ENCODE assay signal across 19 cellular contexts in genomic region chr4:2331519-2332200, GRCh38.
DNase-seq lines count a peak whose midpoint lies in the region; ATAC-seq, FAIRE-seq and TF ChIP-seq lines count a peak whose summit lies in the region.
"Had no signal": no experiment of that assay in that cellular context is flagged by ENCODE, and none has a peak within 500 bp of the region (broad histone marks: within the 10 kb centered on the region; RNA-seq: fewer than 3 reads in every experiment).

No MANE protein-coding gene starts in this region.

- H2BK20ac ChIP-seq in IMR-90 (ENCODE audit: low read depth, low read length) (peak overlapping the region; percentile 86), H1 (ENCODE audit: low read length) (no peak overlapping the region)

- H3K14ac ChIP-seq in IMR-90 (replicated peaks; ENCODE audit: low read depth, low read length) (no peak overlapping the region), H1 (ENCODE audit: insufficient read length) (no peak overlapping the region), neuronal stem cell (ENCODE audit: low read length) (peak overlapping the region; percentile 94)

- peak overlapping the region; percentile 86 for H3K4ac ChIP-seq in IMR-90 (ENCODE audit: low read depth, low read length)
- no peak overlapping the region for H3K4ac ChIP-seq in H1 (replicated peaks; ENCODE audit: insufficient read length, low read depth, low read length)
- peak overlapping the region; percentile 53 for H3K4ac ChIP-seq in neuronal stem cell (ENCODE audit: low read length)

- BruUV-seq in IMR-90 (replicated peaks; lab: Mats Ljungman, UMichigan): no TSS peak

- H2BK120ac ChIP-seq in IMR-90 (ENCODE audit: low read depth, low read length) (peak overlapping the region; percentile 82), H1 (replicated peaks; ENCODE audit: low read depth, low read length) (no peak overlapping the region), neuronal stem cell (ENCODE audit: low read depth, low read length) (no peak overlapping the region)

- no peak overlapping the region for H3K56ac ChIP-seq in IMR-90 (ENCODE audit: extremely low read depth, insufficient read depth, low read length)
- no peak overlapping the region for H3K56ac ChIP-seq in H1 (replicated peaks; ENCODE audit: insufficient read length, low read depth, low read length)

- H3K4me3 ChIP-seq in H7 (ENCODE audit: insufficient read depth, low read depth, low read length): no peak overlapping the region
- H3K4me3 ChIP-seq in IMR-90 (ENCODE audit: insufficient read depth, low read depth, low read length): no peak overlapping the region
- H3K4me3 ChIP-seq in H1 (ENCODE audit: extremely low read depth in 1 of 4, insufficient read depth in 2 of 4, low read depth in 3 of 4, low read length in 4 of 4): no peak overlapping the region
- H3K4me3 ChIP-seq in neuronal stem cell (ENCODE audit: low read length in 2 of 2): no peak overlapping the region
- H3K4me3 ChIP-seq: A549 had no signal

- WGBS in IMR-90 (ENCODE audit: extremely low coverage in 2 of 2, insufficient read length in 1 of 2), 2 experiments: 100% methylated on average over 3 of the region's 13 CpGs; no CpG with 5 or more reads in 1 of the 2 experiments
- 92% methylated on average over 13 of the region's 13 CpGs; no CpG with 5 or more reads in 1 of the 2 experiments for WGBS in H1 (ENCODE audit: extremely low coverage in 1 of 2, insufficient coverage in 1 of 2, insufficient read length in 1 of 2, insufficient replicate concordance in 2 of 2, low coverage in 1 of 2, low lambda C conversion rate in 2 of 2, missing lambda C conversion rate in 1 of 2), 2 experiments
- WGBS in neuronal stem cell (ENCODE audit: extremely low coverage in 2 of 2, insufficient read length in 2 of 2, insufficient replicate concordance in 1 of 2), 2 donors: no CpG with 5 or more reads among the region's 13 CpGs

- H4K20me1 ChIP-seq in IMR-90 (ENCODE audit: insufficient read depth, low read length): no peaks in the 10 kb centered on the region
- H4K20me1 ChIP-seq in H1 (replicated peaks in 1 of 2; ENCODE audit: control insufficient read depth in 1 of 2, insufficient read depth in 2 of 2, low read length in 2 of 2): no peaks in the 10 kb centered on the region

- no peak for FAIRE-seq in H1 (lab: Jason Lieb, UNC)
- FAIRE-seq: A549, D721Med, G401.6, GM12891, GM19239 had no signal

- peak overlapping the region in 1 of 2 experiments; percentile 52; a peak in 2 of 4 replicates for H4K8ac ChIP-seq in IMR-90 (ENCODE audit: low read depth in 2 of 2, low read length in 2 of 2)
- no peak overlapping the region for H4K8ac ChIP-seq in H1 (ENCODE audit: extremely low read depth, insufficient read depth, low read length)
- H4K8ac ChIP-seq in neuronal stem cell (ENCODE audit: low read depth, low read length): no peak overlapping the region

- H2AK9ac ChIP-seq in IMR-90 (replicated peaks; ENCODE audit: low read depth, low read length, poor library complexity): peak overlapping the region; percentile 44

- dilution Hi-C loops in IMR-90 (cut with HindIII; ENCODE audit: low sequenced_read_pairs, unreplicated experiment): no loop called here

- no peak overlapping the region for H2BK5ac ChIP-seq in IMR-90 (ENCODE audit: low read depth, low read length, poor library complexity, severe bottlenecking)
- no peak overlapping the region for H2BK5ac ChIP-seq in H1 (ENCODE audit: low read depth, low read length)
- H2BK5ac ChIP-seq in neuronal stem cell (ENCODE audit: low read length): peak overlapping the region; percentile 53

- ATAC-seq in IMR-90 (ENCODE audit: low read depth): no peak
- ATAC-seq: CD8-positive, alpha-beta T cell had no signal

- H3K4me1 ChIP-seq in IMR-90 (ENCODE audit: control insufficient read depth, insufficient read depth, low read length) (peaks cover 10% of the 10 kb centered on the region), H1 (replicated peaks in 1 of 4; ENCODE audit: control insufficient read depth in 3 of 4, insufficient read depth in 4 of 4, low read length in 3 of 4) (peaks cover 0 to 7% (median 3%) of the 10 kb centered on the region in 4 experiments; a peak in 3 of 7 replicates), neuronal stem cell (ENCODE audit: control insufficient read depth in 2 of 2, insufficient read depth in 1 of 2, low read depth in 1 of 2, low read length in 2 of 2) (peaks cover 0 to 8% of the 10 kb centered on the region in 2 donors)

- DNase-seq in H7 (peak; percentile 41), IMR-90 (no peak), H1 (ENCODE audit: low read depth in 1 of 2, low spot score in 2 of 2) (no peak), neuronal stem cell (ENCODE audit: low spot score) (no peak), NCI-H2107 treated with DMSO at 0.1 percent for 48 hours (lab: John Stamatoyannopoulos, UW; ENCODE audit: unreplicated experiment) (no peak), substantia nigra (lab: John Stamatoyannopoulos, UW) (no peak), HT-29 (ENCODE audit: low spot score) (no peak)
- DNase-seq: CD8-positive, alpha-beta T cell; COR-L47; DMS153; DMS79 treated with DMSO at 0.1 percent for 48 hours; EL; GOT3; HCEC 1CT had no signal

- H3K4me2 ChIP-seq in IMR-90 (ENCODE audit: low read depth, low read length) (no peak overlapping the region), H1 (ENCODE audit: insufficient read depth in 1 of 2, low read depth in 2 of 2, low read length in 2 of 2) (no peak overlapping the region), neuronal stem cell (ENCODE audit: insufficient read depth, low read length, poor library complexity, severe bottlenecking) (no peak overlapping the region)

- peaks cover 2% of the 10 kb centered on the region; the same call in 1 of the 2 replicates for H3K23me2 ChIP-seq in H1 (ENCODE audit: low read depth, low read length)

- POLR2A ChIA-PET in IMR-90 (lab: Charles Lee; ENCODE audit: unreplicated experiment) (no interaction called here), H1 (lab: Charles Lee; ENCODE audit: partially characterized antibody) (interaction anchor here (0.8 to 1.3 kb wide), 2 partner anchors 14 to 81 kb away, joined by 3 read pairs; no protein-coding TSS in a partner anchor)

- H3K23ac ChIP-seq in IMR-90 (ENCODE audit: low read depth, low read length) (no peak overlapping the region), H1 (ENCODE audit: insufficient read length) (no peak overlapping the region), neuronal stem cell (ENCODE audit: low read depth, low read length, poor library complexity) (peak overlapping the region; percentile 65)

- CTCF ChIA-PET in IMR-90 (lab: Yijun Ruan, JAX): no interaction called here
- CTCF ChIA-PET in H1 (lab: Charles Lee; ENCODE audit: partially characterized antibody): interaction anchor here (0.7 to 1.1 kb wide), 3 partner anchors 12 to 112 kb away, joined by 3 to 4 read pairs (median 3); no protein-coding TSS in a partner anchor

- TF ChIP-seq EP300 in H1 (IDR thresholded peaks at IDR 0.05; ENCODE audit: borderline replicate concordance in 1 of 2, low read depth in 2 of 2, low read length in 2 of 2): no peak

- H4K5ac ChIP-seq in IMR-90 (ENCODE audit: low read depth, low read length) (no peak overlapping the region; the same call in 1 of the 2 replicates), H1 (ENCODE audit: insufficient read length, low read depth, low read length) (no peak overlapping the region)

- no peaks in the 10 kb centered on the region for H3K79me2 ChIP-seq in H1 (ENCODE audit: control insufficient read depth in 1 of 2, insufficient read depth in 2 of 2, low read length in 2 of 2)

- H3K9ac ChIP-seq in IMR-90 (ENCODE audit: low read depth, low read length) (no peak overlapping the region), H1 (replicated peaks in 1 of 4; ENCODE audit: extremely low read depth in 1 of 4, low read depth in 3 of 4, low read length in 3 of 4) (no peak overlapping the region), neuronal stem cell (ENCODE audit: low read depth, low read length, poor library complexity) (no peak overlapping the region)

- H3K79me1 ChIP-seq in IMR-90 (ENCODE audit: low read depth in 1 of 2, low read length in 2 of 2) (no peaks in the 10 kb centered on the region; a peak in 1 of 4 replicates), H1 (ENCODE audit: low read depth, low read length) (no peaks in the 10 kb centered on the region), neuronal stem cell (ENCODE audit: low read depth, low read length) (no peaks in the 10 kb centered on the region)

- H2AK5ac ChIP-seq in IMR-90 (ENCODE audit: low read depth, low read length) (peak overlapping the region; percentile 95), H1 (ENCODE audit: low read depth, low read length) (no peak overlapping the region), neuronal stem cell (ENCODE audit: low read depth, low read length) (peak overlapping the region; percentile 84)

- H3K27me3 ChIP-seq in H7 (ENCODE audit: control insufficient read depth, insufficient read depth, low read length) (no peaks in the 10 kb centered on the region), IMR-90 (ENCODE audit: control insufficient read depth, insufficient read depth, low read length) (peaks cover 13% of the 10 kb centered on the region), H1 (replicated peaks in 1 of 4; ENCODE audit: control insufficient read depth in 3 of 4, extremely low read depth in 1 of 4, insufficient read depth in 3 of 4, low read length in 3 of 4) (no peaks in the 10 kb centered on the region), neuronal stem cell (ENCODE audit: control insufficient read depth in 3 of 3, insufficient read depth in 3 of 3, low read depth in 1 of 3, low read length in 3 of 3) (peaks cover 0 to 26% (median 4%) of the 10 kb centered on the region in 3 experiments)

- H4K91ac ChIP-seq in IMR-90 (ENCODE audit: insufficient read depth, low read depth, low read length): peak overlapping the region; percentile 59; the same call in 1 of the 2 replicates
- no peak overlapping the region for H4K91ac ChIP-seq in H1 (replicated peaks; ENCODE audit: insufficient read length, low read length)
- no peak overlapping the region for H4K91ac ChIP-seq in neuronal stem cell (ENCODE audit: low read depth, low read length, poor library complexity)

- in situ Hi-C loops in IMR-90 (cut with MboI; ENCODE audit: low sequenced_read_pairs): no loop called here

- H3K9me3 ChIP-seq in IMR-90 (ENCODE audit: control insufficient read depth, insufficient read depth, low read length) (peaks cover 2% of the 10 kb centered on the region; the same call in 1 of the 2 replicates), H1 (ENCODE audit: insufficient read depth in 2 of 2, low read depth in 1 of 2, low read length in 1 of 2) (no peaks in the 10 kb centered on the region), neuronal stem cell (replicated peaks in 1 of 2; ENCODE audit: control insufficient read depth in 2 of 2, insufficient read depth in 1 of 2, low read depth in 1 of 2, low read length in 2 of 2) (peaks cover 0 to 2% of the 10 kb centered on the region in 2 donors)

- H2BK15ac ChIP-seq in IMR-90 (ENCODE audit: low read depth, low read length): no peak overlapping the region; the same call in 2 of the 3 replicates
- H2BK15ac ChIP-seq in H1 (ENCODE audit: low read length): no peak overlapping the region
- H2BK15ac ChIP-seq in neuronal stem cell (ENCODE audit: low read length): no peak overlapping the region

- H3K18ac ChIP-seq in IMR-90 (ENCODE audit: low read depth, low read length): no peak overlapping the region
- no peak overlapping the region for H3K18ac ChIP-seq in H1 (ENCODE audit: extremely low read depth, low read length)
- peak overlapping the region; percentile 74 for H3K18ac ChIP-seq in neuronal stem cell (ENCODE audit: low read length)

- H3K27ac ChIP-seq in IMR-90 (ENCODE audit: insufficient read depth, low read length): no peak overlapping the region
- no peak overlapping the region for H3K27ac ChIP-seq in H1 (ENCODE audit: low read depth, low read length)
- H3K27ac ChIP-seq in neuronal stem cell (replicated peaks; ENCODE audit: low read length): no peak overlapping the region
- no peak overlapping the region for H3K27ac ChIP-seq in substantia nigra (ENCODE audit: low read depth, low read length, poor library complexity, severe bottlenecking)

- H3K9me1 ChIP-seq in IMR-90 (ENCODE audit: insufficient read depth, low read length): peaks cover 7% of the 10 kb centered on the region

- H3K36me3 ChIP-seq in H7 (replicated peaks; ENCODE audit: control insufficient read depth, insufficient read depth, low read length) (no peaks in the 10 kb centered on the region), IMR-90 (ENCODE audit: control insufficient read depth, insufficient read depth, low read length) (no peaks in the 10 kb centered on the region), H1 (ENCODE audit: control insufficient read depth in 2 of 4, insufficient read depth in 4 of 4, low read length in 3 of 4) (no peaks in the 10 kb centered on the region), neuronal stem cell (replicated peaks in 1 of 2; ENCODE audit: control insufficient read depth in 2 of 2, insufficient read depth in 2 of 2, low read length in 2 of 2) (no peaks in the 10 kb centered on the region)

- intact Hi-C loops in IMR-90 (cut with micrococcal nuclease): no loop called here

- no peak for TF ChIP-seq CTCF in IMR-90 (conservative IDR thresholded peaks at IDR 0.05; ENCODE audit: low read depth, low read length)
- no peak for TF ChIP-seq CTCF in H1 (IDR thresholded peaks at IDR 0.05; ENCODE audit: control extremely low read depth in 1 of 3, insufficient read depth in 1 of 3, low read depth in 1 of 3, low read length in 3 of 3)

- 0 out of 2 replicates have a peak overlapping the region, but pooled peaks have one; percentile 9 for H2BK12ac ChIP-seq in H1 (ENCODE audit: low read depth, low read length)
- H2BK12ac ChIP-seq in neuronal stem cell (ENCODE audit: low read length): peak overlapping the region; percentile 84

- H2AFZ ChIP-seq in IMR-90 (replicated peaks; ENCODE audit: low read length, poor library complexity) (no peak overlapping the region), H1 (ENCODE audit: low read length) (no peak overlapping the region), neuronal stem cell (ENCODE audit: low read length) (no peak overlapping the region)

- TF ChIP-seq RAD21 in IMR-90 (IDR thresholded peaks at IDR 0.05; ENCODE audit: low read length) (no peak), H1 (IDR thresholded peaks at IDR 0.05 in 1 of 2, conservative IDR thresholded peaks at IDR 0.05 in 1 of 2; ENCODE audit: low read depth in 2 of 2, low read length in 2 of 2) (no peak)

- TF ChIP-seq POLR2A in IMR-90 (IDR thresholded peaks at IDR 0.05; ENCODE audit: low read depth, low read length): no peak
- TF ChIP-seq POLR2A in H1 (IDR thresholded peaks at IDR 0.05; ENCODE audit: control extremely low read depth in 1 of 2, low read depth in 2 of 2, low read length in 2 of 2): no peak
